In the genomic region with DNA sequence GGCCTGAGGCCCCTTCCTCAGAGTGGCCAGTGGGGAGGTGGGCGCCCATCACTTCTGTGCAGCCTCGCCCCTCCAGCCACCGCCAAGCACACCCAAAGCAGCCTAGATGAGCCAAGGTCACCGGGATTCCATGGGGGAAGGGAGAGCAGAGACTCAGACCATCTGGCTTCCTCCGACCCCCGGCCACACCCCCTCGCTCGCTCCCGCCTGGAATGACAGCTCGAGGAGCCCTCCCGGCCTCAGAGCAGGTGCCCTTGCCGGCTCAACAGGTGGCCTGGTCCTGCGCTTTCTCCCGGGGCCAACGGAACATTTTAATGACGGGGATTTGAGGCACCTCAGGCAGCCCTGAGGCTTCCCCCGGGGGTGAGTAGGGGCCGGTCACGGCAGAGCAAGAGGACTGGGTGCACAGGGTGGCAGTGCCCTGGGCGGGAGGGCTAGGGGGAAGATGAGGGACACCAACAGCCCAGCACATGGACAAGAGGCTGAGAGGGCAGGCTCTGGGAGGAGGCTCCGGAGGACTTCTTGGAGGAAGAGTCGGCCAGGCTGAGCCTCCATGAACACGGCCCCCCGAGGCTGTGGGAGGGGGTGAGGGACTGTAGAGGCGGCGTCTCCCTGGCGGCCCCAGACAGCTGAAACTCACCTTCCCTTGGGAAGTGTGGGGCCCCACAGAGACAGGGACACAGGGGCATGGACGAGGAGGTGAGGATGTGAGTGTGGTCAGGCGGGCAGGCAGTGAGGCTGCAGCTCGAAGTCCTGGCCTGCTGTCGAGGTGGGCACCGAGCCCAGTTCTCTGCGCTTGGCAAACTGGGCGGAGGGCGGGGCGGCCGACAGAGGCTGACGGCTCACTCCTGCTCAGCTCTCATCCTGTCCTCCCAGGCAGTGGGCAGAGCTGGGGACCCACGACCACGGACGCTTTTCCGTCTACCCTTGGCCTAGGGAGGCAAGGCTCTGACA, we compare ENCODE assay signal across 12 cellular contexts. TPM values are rescaled to one million over a fixed set of nuclear protein-coding genes. Genes with fewer than 3 reads are reported as not detected.
DNase-seq lines count a peak whose midpoint lies in the region; TF ChIP-seq lines count a peak whose summit lies in the region.
"Had no signal": no experiment of that assay in that cellular context is flagged by ENCODE, and none has a peak within 500 bp of the region (broad histone marks: within the 10 kb centered on the region; RNA-seq: fewer than 3 reads in every experiment).

No MANE protein-coding gene starts in this region.

- 32 to 53% (median 40%) methylated on average over 20 to 42 of the region's 42 CpGs for WGBS in adrenal gland, 4 donors
- WGBS in neuronal stem cell (ENCODE audit: extremely low coverage in 2 of 2, insufficient read length in 2 of 2, insufficient replicate concordance in 1 of 2), 2 donors: no CpG with 5 or more reads among the region's 42 CpGs

- H3K4me2 ChIP-seq in neuronal stem cell (ENCODE audit: insufficient read depth, low read length, poor library complexity, severe bottlenecking): no peak overlapping the region
- H3K4me2 ChIP-seq: PC-9 had no signal

- H3K14ac ChIP-seq in neuronal stem cell (ENCODE audit: low read length): peak overlapping the region; percentile 8

- H4K91ac ChIP-seq in neuronal stem cell (ENCODE audit: low read depth, low read length, poor library complexity): no peak overlapping the region

- H2BK120ac ChIP-seq in neuronal stem cell (ENCODE audit: low read depth, low read length): no peak overlapping the region

- H2BK12ac ChIP-seq in neuronal stem cell (ENCODE audit: low read length): no peak overlapping the region

- H2BK15ac ChIP-seq in neuronal stem cell (ENCODE audit: low read length): peak overlapping the region; percentile 67

- H2AK5ac ChIP-seq in neuronal stem cell (ENCODE audit: low read depth, low read length): peak overlapping the region; percentile 96

- H3K9ac ChIP-seq in neuronal stem cell (ENCODE audit: low read depth, low read length, poor library complexity): no peak overlapping the region

- H2BK5ac ChIP-seq in neuronal stem cell (ENCODE audit: low read length): no peak overlapping the region

- H3K18ac ChIP-seq in neuronal stem cell (ENCODE audit: low read length): peak overlapping the region; percentile 80

- in situ Hi-C loops in GM13976 (cut with MboI; ENCODE audit: low sequenced_read_pairs, unreplicated experiment): no loop called here

- H2AFZ ChIP-seq in neuronal stem cell (ENCODE audit: low read length): no peak overlapping the region
- H2AFZ ChIP-seq: PC-9 had no signal

- H3K36me3 ChIP-seq in BE2C (no peaks in the 10 kb centered on the region), MG63 (no peaks in the 10 kb centered on the region), adrenal gland (replicated peaks in 1 of 2) (no peaks in the 10 kb centered on the region), neuronal stem cell (replicated peaks in 1 of 2; ENCODE audit: control insufficient read depth in 2 of 2, insufficient read depth in 2 of 2, low read length in 2 of 2) (no peaks in the 10 kb centered on the region)

- H3K4ac ChIP-seq in neuronal stem cell (ENCODE audit: low read length): no peak overlapping the region

- no peak overlapping the region for H3K4me3 ChIP-seq in BE2C (ENCODE audit: low read depth, low read length)
- no peak overlapping the region for H3K4me3 ChIP-seq in MG63
- no peak overlapping the region for H3K4me3 ChIP-seq in adrenal gland
- H3K4me3 ChIP-seq in neuronal stem cell (ENCODE audit: low read length in 2 of 2): no peak overlapping the region
- H3K4me3 ChIP-seq: PC-9 had no signal

- no peak for TF ChIP-seq POLR2A in adrenal gland (IDR thresholded peaks at IDR 0.05)

- H3K4me1 ChIP-seq in BE2C (no peaks in the 10 kb centered on the region), adrenal gland (replicated peaks in 1 of 2) (no peaks in the 10 kb centered on the region), neuronal stem cell (ENCODE audit: control insufficient read depth in 2 of 2, insufficient read depth in 1 of 2, low read depth in 1 of 2, low read length in 2 of 2) (peaks cover 2 to 3% of the 10 kb centered on the region in 2 donors)

- peak overlapping the region; percentile 80 for H3K23ac ChIP-seq in neuronal stem cell (ENCODE audit: low read depth, low read length, poor library complexity)

- H3K79me1 ChIP-seq in neuronal stem cell (ENCODE audit: low read depth, low read length): no peaks in the 10 kb centered on the region

- H4K8ac ChIP-seq in neuronal stem cell (ENCODE audit: low read depth, low read length): peak overlapping the region; percentile 43

- peaks cover 59% of the 10 kb centered on the region for H3K27me3 ChIP-seq in BE2C
- peaks cover 58% of the 10 kb centered on the region for H3K27me3 ChIP-seq in MG63
- H3K27me3 ChIP-seq in adrenal gland: peaks cover 5% of the 10 kb centered on the region
- peaks cover 0 to 87% (median 2%) of the 10 kb centered on the region in 3 experiments for H3K27me3 ChIP-seq in neuronal stem cell (ENCODE audit: control insufficient read depth in 3 of 3, insufficient read depth in 3 of 3, low read depth in 1 of 3, low read length in 3 of 3)

- H3K9me3 ChIP-seq in BE2C (no peaks in the 10 kb centered on the region), MG63 (no peaks in the 10 kb centered on the region), adrenal gland (replicated peaks in 1 of 3) (no peaks in the 10 kb centered on the region), neuronal stem cell (replicated peaks in 1 of 2; ENCODE audit: control insufficient read depth in 2 of 2, insufficient read depth in 1 of 2, low read depth in 1 of 2, low read length in 2 of 2) (no peaks in the 10 kb centered on the region)

- intact Hi-C loops in adrenal gland (cut with DNase I): no loop called here

- peak; percentile 51 for DNase-seq in BE2C
- peak; percentile 87 for DNase-seq in MG63
- peak; percentile 80 to 94 (median 90) for DNase-seq in adrenal gland
- no peak for DNase-seq in neuronal stem cell (ENCODE audit: low spot score)
- DNase-seq in activated T-cell treated with anti-CD3 and anti-CD28 coated beads, Interleukin-2, amount 50 U/mL, for 1 hour: no peak
- no peak for DNase-seq in GM13976 (ENCODE audit: low spot score)
- no peak for DNase-seq in NAMALWA (ENCODE audit: low spot score)
- DNase-seq in SW480 (ENCODE audit: low spot score): no peak
- DNase-seq: activated CD4-positive, alpha-beta T cell treated with anti-CD3 and anti-CD28 coated beads for 48 hours; endodermal cell; kidney glomerular epithelial cell had no signal

- H3K27ac ChIP-seq in adrenal gland: no peak overlapping the region
- H3K27ac ChIP-seq in neuronal stem cell (replicated peaks; ENCODE audit: low read length): no peak overlapping the region
- H3K27ac ChIP-seq: PC-9 had no signal

- TF ChIP-seq CTCF in BE2C (IDR thresholded peaks at IDR 0.05; ENCODE audit: low read depth, low read length): no peak
- no peak for TF ChIP-seq CTCF in adrenal gland (IDR thresholded peaks at IDR 0.05)
- no peak for TF ChIP-seq CTCF in GM13976 (IDR thresholded peaks at IDR 0.05; ENCODE audit: borderline replicate concordance, control extremely low read depth, extremely low read depth, insufficient read depth, missing control alignments)

RNA-seq across cellular contexts. Expression of a gene that starts 12.5 kb away (rescaled TPM):
- polyA plus RNA-seq in BE2C (2012; ENCODE audit: insufficient read depth, insufficient read length, low read depth): not detected
- not detected in 2 replicates for total RNA-seq in MG63 (2014; rRNA removed; shearing (Covaris generic); ENCODE audit: low replicate concordance)
- total RNA-seq in adrenal gland: under 1 TPM in 2 of 8 donors, not detected in 6; 0.14 to 0.19 TPM
- under 1 TPM in 2 of 3 donors, not detected in 1; 0.30 to 0.64 TPM for polyA plus RNA-seq in adrenal gland
- polyA plus RNA-seq in neuronal stem cell (2013, experiment 1 of 2): not detected
- polyA plus RNA-seq in neuronal stem cell (2013, experiment 2 of 2): not detected
- total RNA-seq: PC-9 had no signal

RNA-seq across cellular contexts. Expression of a gene that starts 36.0 kb away (rescaled TPM):
- polyA plus RNA-seq in BE2C (2012; ENCODE audit: insufficient read depth, insufficient read length, low read depth): not detected
- total RNA-seq in MG63 (2014; rRNA removed; shearing (Covaris generic); ENCODE audit: low replicate concordance): not detected in 2 replicates
- total RNA-seq in adrenal gland: 10 to 100 TPM in 1 of 8 donors, 1 to 10 TPM in 6, under 1 TPM in 1; 0.79 to 14.4 (median 3.0) TPM
- under 1 TPM in 2 of 3 donors, not detected in 1; 0.17 to 0.24 TPM for polyA plus RNA-seq in adrenal gland
- not detected for polyA plus RNA-seq in neuronal stem cell (2013, experiment 1 of 2)
- not detected for polyA plus RNA-seq in neuronal stem cell (2013, experiment 2 of 2)
- total RNA-seq: PC-9 had no signal

RNA-seq across cellular contexts. Expression of a gene that starts 44.3 kb away (rescaled TPM):
- 3.6 TPM for polyA plus RNA-seq in BE2C (2012; ENCODE audit: insufficient read depth, insufficient read length, low read depth)
- 0.27 and 0.59 TPM in 2 replicates for total RNA-seq in MG63 (2014; rRNA removed; shearing (Covaris generic); ENCODE audit: low replicate concordance)
- total RNA-seq in adrenal gland: 100 to 1,000 TPM in 1 of 8 donors, 10 to 100 TPM in 7; 25.1 to 121 (median 41.7) TPM
- polyA plus RNA-seq in adrenal gland: 10 to 100 TPM; 20.1 to 36.2 (median 21.7) TPM
- 21.5 TPM for polyA plus RNA-seq in neuronal stem cell (2013, experiment 1 of 2)
- polyA plus RNA-seq in neuronal stem cell (2013, experiment 2 of 2): 21.7 TPM
- total RNA-seq: PC-9 had no signal

Comparison
In these comparisons a context has a peak if more than half of its experiments do, and no peak if none do; other contexts are left out.
1. DNase-seq: peak in BE2C (single experiment), MG63 (single experiment) and adrenal gland (7 of 7); none in neuronal stem cell (single experiment), activated T-cell treated with anti-CD3 and anti-CD28 coated beads, Interleukin-2, amount 50 U/mL, for 1 hour (single experiment), GM13976 (single experiment), NAMALWA (single experiment) and SW480 (single experiment).
2. RNA of a gene that starts 44.3 kb away (total RNA-seq): 25.1 to 121 TPM in adrenal gland; 0.27 to 0.59 TPM in MG63; every median in the first group is over 10 times any median in the second.